Comparison of ENCODE assay signal across 12 cellular contexts in genomic region chr17:859461-860195, GRCh38.
DNase-seq lines count a peak whose midpoint lies in the region; ATAC-seq, FAIRE-seq and TF ChIP-seq lines count a peak whose summit lies in the region.
"Had no signal": no experiment of that assay in that cellular context is flagged by ENCODE, and none has a peak within 500 bp of the region (broad histone marks: within the 10 kb centered on the region; RNA-seq: fewer than 3 reads in every experiment).

No MANE protein-coding gene starts in this region.

- in situ Hi-C loops in HepG2 (cut with HindIII; ENCODE audit: extremely low pct_ligation_motif_present, low pct_unique_long_range_greater_than_20kb): no loop called here

- TF ChIP-seq RAD21 in liver (IDR thresholded peaks at IDR 0.05) (no peak), HepG2 (CRISPR knock-in tag; IDR thresholded peaks at IDR 0.05) (no peak)

- CTCF ChIA-PET in HepG2 (lab: Yijun Ruan, JAX; ENCODE audit: low intra/inter-chr PET ratio, low total read pairs): no interaction called here

- no peak for FAIRE-seq in HepG2 (lab: Jason Lieb, UNC)
- FAIRE-seq: A549 had no signal

- POLR2A ChIA-PET in HepG2 (lab: Yijun Ruan, JAX): no interaction called here

- H3K27ac ChIP-seq in liver (ENCODE audit: low read depth in 1 of 2, low read length in 2 of 2) (peak overlapping the region; percentile 39 to 69), HepG2 (ENCODE audit: extremely low read length, insufficient read depth, low read length) (no peak overlapping the region), foreskin keratinocyte (peak overlapping the region; percentile 60), dorsolateral prefrontal cortex (peak overlapping the region in 1 of 59 donors; percentile 36)
- H3K27ac ChIP-seq: A549 had no signal

- no peak for TF ChIP-seq EP300 in HepG2 (IDR thresholded peaks at IDR 0.05; ENCODE audit: low read depth in 2 of 2, low read length in 2 of 2)
- no peak for TF ChIP-seq EP300 in HepG2 (CRISPR knock-in tag; IDR thresholded peaks at IDR 0.05; ENCODE audit: borderline replicate concordance)

- no peak for ATAC-seq in HepG2
- peak; percentile 68 for ATAC-seq in foreskin keratinocyte
- ATAC-seq: A549; activated naive CD8-positive, alpha-beta T cell treated with anti-CD3 and anti-CD28 coated beads, Interleukin-2, amount 50 U/mL, for 24 hours; stimulated activated naive CD8-positive, alpha-beta T cell treated with anti-CD3 and anti-CD28 coated beads, Interleukin-15, amount 100 ng/mL, for 72 hours had no signal

- DNase-seq in HepG2 (ENCODE audit: low spot score) (no peak), foreskin keratinocyte (peak in 1 of 2 donors; percentile 55), osteocyte (ENCODE audit: extremely low spot score, unreplicated experiment) (no peak), NCI-H345 (lab: John Stamatoyannopoulos, UW) (no peak), dorsolateral prefrontal cortex (no peak), MV-4-11 (lab: John Stamatoyannopoulos, UW) (no peak)
- no peak for DNase-seq in activated T-cell treated with anti-CD3 and anti-CD28 coated beads, Interleukin-2, amount 50 U/mL, for 24 hours
- DNase-seq: activated naive CD8-positive, alpha-beta T cell treated with anti-CD3 and anti-CD28 coated beads, Interleukin-2, amount 50 U/mL, for 24 hours; NCI-H1105 treated with DMSO at 0.1 percent for 48 hours; stimulated activated naive CD8-positive, alpha-beta T cell treated with anti-CD3 and anti-CD28 coated beads, Interleukin-15, amount 100 ng/mL, for 72 hours had no signal

- TF ChIP-seq CTCF in liver (IDR thresholded peaks at IDR 0.05; ENCODE audit: low read depth, low read length, missing input control) (no peak), HepG2 (CRISPR knock-in tag; IDR thresholded peaks at IDR 0.05) (no peak), foreskin keratinocyte (conservative IDR thresholded peaks at IDR 0.05) (no peak), osteocyte (IDR thresholded peaks at IDR 0.05) (no peak), dorsolateral prefrontal cortex (IDR thresholded peaks at IDR 0.05 in 54 of 56, conservative IDR thresholded peaks at IDR 0.05 in 2 of 56; ENCODE audit: low read depth in 1 of 56, partially characterized antibody in 56 of 56) (no peak)

- H3K4me1 ChIP-seq in liver (ENCODE audit: control insufficient read depth in 4 of 4, insufficient read depth in 4 of 4, low read length in 3 of 4) (peaks cover 0 to 16% (median 10%) of the 10 kb centered on the region in 4 donors), HepG2 (ENCODE audit: insufficient read depth, low read length) (peaks cover 8% of the 10 kb centered on the region), foreskin keratinocyte (peaks cover 24% of the 10 kb centered on the region)
- H3K4me1 ChIP-seq: A549 had no signal

- no TSS peak for BruUV-seq in HepG2 (replicated peaks; lab: Mats Ljungman, UMichigan)

- H3K27me3 Mint-ChIP-seq in osteocyte (ENCODE audit: unreplicated experiment): no peaks in the 10 kb centered on the region
- peaks cover 20% of the 10 kb centered on the region for H3K27me3 Mint-ChIP-seq in activated T-cell treated with anti-CD3 and anti-CD28 coated beads, Interleukin-2, amount 50 U/mL, for 24 hours

- H3K36me3 ChIP-seq in liver (ENCODE audit: control insufficient read depth in 4 of 4, insufficient read depth in 3 of 4, low read depth in 1 of 4, low read length in 3 of 4) (no peaks in the 10 kb centered on the region), HepG2 (replicated peaks in 1 of 2; ENCODE audit: control insufficient read depth in 1 of 2, insufficient read depth in 2 of 2, low read length in 2 of 2) (no peaks in the 10 kb centered on the region; a peak in 1 of 5 replicates)

- no peaks in the 10 kb centered on the region for H3K9me3 Mint-ChIP-seq in osteocyte (ENCODE audit: unreplicated experiment)
- no peaks in the 10 kb centered on the region for H3K9me3 Mint-ChIP-seq in activated T-cell treated with anti-CD3 and anti-CD28 coated beads, Interleukin-2, amount 50 U/mL, for 24 hours
- H3K9me3 Mint-ChIP-seq: activated naive CD8-positive, alpha-beta T cell treated with anti-CD3 and anti-CD28 coated beads, Interleukin-2, amount 50 U/mL, for 24 hours; stimulated activated naive CD8-positive, alpha-beta T cell treated with anti-CD3 and anti-CD28 coated beads, Interleukin-15, amount 100 ng/mL, for 72 hours had no signal

- no peak overlapping the region for H3K4me2 ChIP-seq in HepG2 (ENCODE audit: low read depth, low read length)
- H3K4me2 ChIP-seq: A549 had no signal

- intact Hi-C loops in HepG2 (cut with micrococcal nuclease; ENCODE audit: unreplicated experiment): no loop called here
- intact Hi-C loops in dorsolateral prefrontal cortex (cut with DNase I): no loop called here

- no peaks in the 10 kb centered on the region for H4K20me1 ChIP-seq in HepG2 (ENCODE audit: insufficient read depth, low read length)

- no peaks in the 10 kb centered on the region for H3K27me3 ChIP-seq in liver (ENCODE audit: control insufficient read depth in 4 of 4, insufficient read depth in 4 of 4, low read length in 3 of 4)
- no peaks in the 10 kb centered on the region for H3K27me3 ChIP-seq in HepG2 (ENCODE audit: control insufficient read depth in 1 of 2, insufficient read depth in 2 of 2, low read length in 2 of 2)
- no peaks in the 10 kb centered on the region for H3K27me3 ChIP-seq in foreskin keratinocyte
- H3K27me3 ChIP-seq in dorsolateral prefrontal cortex: no peaks in the 10 kb centered on the region

- peak overlapping the region; percentile 39 for H3K27ac Mint-ChIP-seq in osteocyte (ENCODE audit: unreplicated experiment)
- no peak overlapping the region for H3K27ac Mint-ChIP-seq in activated T-cell treated with anti-CD3 and anti-CD28 coated beads, Interleukin-2, amount 50 U/mL, for 24 hours
- H3K27ac Mint-ChIP-seq: activated naive CD8-positive, alpha-beta T cell treated with anti-CD3 and anti-CD28 coated beads, Interleukin-2, amount 50 U/mL, for 24 hours; stimulated activated naive CD8-positive, alpha-beta T cell treated with anti-CD3 and anti-CD28 coated beads, Interleukin-15, amount 100 ng/mL, for 72 hours had no signal

- H3K4me1 Mint-ChIP-seq in osteocyte (ENCODE audit: unreplicated experiment): peaks cover 48% of the 10 kb centered on the region
- no peaks in the 10 kb centered on the region for H3K4me1 Mint-ChIP-seq in activated T-cell treated with anti-CD3 and anti-CD28 coated beads, Interleukin-2, amount 50 U/mL, for 24 hours (ENCODE audit: low read depth)
- H3K4me1 Mint-ChIP-seq: activated naive CD8-positive, alpha-beta T cell treated with anti-CD3 and anti-CD28 coated beads, Interleukin-2, amount 50 U/mL, for 24 hours; stimulated activated naive CD8-positive, alpha-beta T cell treated with anti-CD3 and anti-CD28 coated beads, Interleukin-15, amount 100 ng/mL, for 72 hours had no signal

- 77% methylated on average over 14 of the region's 14 CpGs for WGBS in liver
- 95% methylated on average over 14 of the region's 14 CpGs for WGBS in HepG2 (ENCODE audit: low lambda C conversion rate)

- H3K9ac ChIP-seq in liver (ENCODE audit: low read depth in 1 of 2, low read length in 2 of 2) (no peak overlapping the region), HepG2 (ENCODE audit: insufficient read depth, low read depth, low read length) (no peak overlapping the region)

- peaks cover 13% of the 10 kb centered on the region for H3K36me3 Mint-ChIP-seq in osteocyte (ENCODE audit: unreplicated experiment)
- no peaks in the 10 kb centered on the region for H3K36me3 Mint-ChIP-seq in activated T-cell treated with anti-CD3 and anti-CD28 coated beads, Interleukin-2, amount 50 U/mL, for 24 hours (ENCODE audit: low read depth)

- no peak overlapping the region for H3K4me3 ChIP-seq in liver (ENCODE audit: low read depth in 1 of 3, low read length in 3 of 3)
- H3K4me3 ChIP-seq in HepG2 (replicated peaks in 1 of 3; ENCODE audit: insufficient read depth in 1 of 3, low read depth in 2 of 3, low read length in 3 of 3): no peak overlapping the region
- H3K4me3 ChIP-seq in dorsolateral prefrontal cortex: no peak overlapping the region
- H3K4me3 ChIP-seq: A549 had no signal

- no peak overlapping the region for H2AFZ ChIP-seq in HepG2 (ENCODE audit: low read length)

- no peak for TF ChIP-seq POLR2A in HepG2 (IDR thresholded peaks at IDR 0.05; ENCODE audit: insufficient read depth in 1 of 2, low read depth in 2 of 2, low read length in 2 of 2)

- H3K4me3 Mint-ChIP-seq in osteocyte (ENCODE audit: unreplicated experiment): no peak overlapping the region
- H3K4me3 Mint-ChIP-seq in activated T-cell treated with anti-CD3 and anti-CD28 coated beads, Interleukin-2, amount 50 U/mL, for 24 hours: no peak overlapping the region
- H3K4me3 Mint-ChIP-seq: activated naive CD8-positive, alpha-beta T cell treated with anti-CD3 and anti-CD28 coated beads, Interleukin-2, amount 50 U/mL, for 24 hours; stimulated activated naive CD8-positive, alpha-beta T cell treated with anti-CD3 and anti-CD28 coated beads, Interleukin-15, amount 100 ng/mL, for 72 hours had no signal

- H3K9me3 ChIP-seq in liver (ENCODE audit: control insufficient read depth in 4 of 4, low read length in 3 of 4): no peaks in the 10 kb centered on the region
- no peaks in the 10 kb centered on the region for H3K9me3 ChIP-seq in HepG2 (ENCODE audit: low read length)
- H3K9me3 ChIP-seq: A549 had no signal

- no peaks in the 10 kb centered on the region for H3K79me2 ChIP-seq in HepG2 (ENCODE audit: insufficient read depth, low read length)

TF ChIP-seq in HepG2, 621 proteins besides CTCF, POLR2A, EP300 and RAD21:
- TF ChIP-seq ZNF577 (CRISPR knock-in tag; IDR thresholded peaks at IDR 0.05; ENCODE audit: borderline replicate concordance, low read depth): no peak
- TF ChIP-seq TGIF2 (CRISPR knock-in tag; IDR thresholded peaks at IDR 0.05): no peak
- no peak for TF ChIP-seq FIP1L1 (IDR thresholded peaks at IDR 0.05; ENCODE audit: borderline replicate concordance, insufficient read depth, low read depth, low read length)
- TF ChIP-seq ZKSCAN1 (IDR thresholded peaks at IDR 0.05; ENCODE audit: low read length): no peak
- no peak for TF ChIP-seq NKX3-1 (CRISPR knock-in tag; IDR thresholded peaks at IDR 0.05)
- TF ChIP-seq CBX2 (IDR thresholded peaks at IDR 0.05; ENCODE audit: low read depth, low read length): no peak
- no peak for TF ChIP-seq CBX2 (CRISPR knock-in tag; IDR thresholded peaks at IDR 0.05; ENCODE audit: low read depth)
- no peak for TF ChIP-seq ZNF329 (CRISPR knock-in tag; IDR thresholded peaks at IDR 0.05; ENCODE audit: low read depth)
- no peak for TF ChIP-seq REL (CRISPR knock-in tag; conservative IDR thresholded peaks at IDR 0.05)
- no peak for TF ChIP-seq ATF5 (CRISPR knock-in tag; IDR thresholded peaks at IDR 0.05; ENCODE audit: low read depth)
- TF ChIP-seq ZNF350 (CRISPR knock-in tag; IDR thresholded peaks at IDR 0.05; ENCODE audit: borderline replicate concordance, low read depth): no peak
- no peak for TF ChIP-seq ZNF775 (CRISPR knock-in tag; IDR thresholded peaks at IDR 0.05; ENCODE audit: borderline replicate concordance)
